29 cellular contexts compared by ENCODE assay signal in genomic region chr5:9737265-9737664, GRCh38.
"Had no signal": no experiment of that assay in that cellular context is flagged by ENCODE, and none has a peak within 500 bp of the region (broad histone marks: within the 10 kb centered on the region; RNA-seq: fewer than 3 reads in every experiment).

No MANE protein-coding gene starts in this region.

- H3K4me1 Mint-ChIP-seq: naive thymus-derived CD8-positive, alpha-beta T cell; stimulated activated effector memory CD8-positive, alpha-beta T cell treated with anti-CD3 and anti-CD28 coated beads, Interleukin-12 subunit alpha, Interleukin-12 subunit beta, amount 100 ng/mL, for 72 hours; stimulated activated naive B cell treated with anti-CD40 and anti-IgM and Interleukin-4, amounts not matched to agents 10 μg/mL and 1 μg/mL and 100 μg/mL, for 72 hours had no signal

- H3K9ac ChIP-seq: neural progenitor cell, parathyroid adenoma had no signal

- H3K27ac Mint-ChIP-seq: naive thymus-derived CD8-positive, alpha-beta T cell; natural killer cell treated with Interleukin-12 subunit alpha and Interleukin-12 subunit beta and Interleukin-15 and Interleukin-18, amount 100 ng/mL, for 72 hours; nephron progenitor cell; neural progenitor cell; progenitor cell of endocrine pancreas; stimulated activated effector memory CD8-positive, alpha-beta T cell treated with anti-CD3 and anti-CD28 coated beads, Interleukin-12 subunit alpha, Interleukin-12 subunit beta, amount 100 ng/mL, for 72 hours; stimulated activated naive B cell treated with anti-CD40 and anti-IgM and Interleukin-4, amounts not matched to agents 10 μg/mL and 1 μg/mL and 100 μg/mL, for 72 hours; stimulated activated naive CD8-positive, alpha-beta T cell treated with anti-CD3 and anti-CD28 coated beads, Interleukin-15, Interleukin-2, amounts not matched to agents 100 ng/mL and 50 ng/mL, for 24 hours had no signal

- ATAC-seq: naive thymus-derived CD8-positive, alpha-beta T cell; natural killer cell treated with Interleukin-12 subunit alpha and Interleukin-12 subunit beta and Interleukin-15 and Interleukin-18, amount 100 ng/mL, for 72 hours; psoas muscle; right cardiac atrium; right lobe of liver; stimulated activated effector memory CD8-positive, alpha-beta T cell treated with anti-CD3 and anti-CD28 coated beads, Interleukin-12 subunit alpha, Interleukin-12 subunit beta, amount 100 ng/mL, for 72 hours; stimulated activated naive B cell treated with anti-CD40 and anti-IgM and Interleukin-4, amounts not matched to agents 10 μg/mL and 1 μg/mL and 100 μg/mL, for 72 hours had no signal

- DNase-seq: naive thymus-derived CD8-positive, alpha-beta T cell; nephron progenitor cell; occipital lobe; ovary; posterior cingulate gyrus; psoas muscle; right cardiac atrium; right lobe of liver; sigmoid colon; small intestine; stimulated activated CD4-positive, alpha-beta T cell treated with anti-CD3 and anti-CD28 coated beads, Interleukin-15, amount 100 ng/mL, for 24 hours; stimulated activated CD4-positive, alpha-beta T cell treated with anti-CD3 and anti-CD28 coated beads, Interleukin-2, amount 100 ng/mL, for 24 hours; stimulated activated CD4-positive, alpha-beta T cell treated with anti-CD3 and anti-CD28 coated beads, Interleukin-2, amount 100 ng/mL, for 48 hours; stimulated activated CD4-positive, alpha-beta T cell treated with anti-CD3 and anti-CD28 coated beads, Interleukin-4, amount 100 ng/mL, for 24 hours; stimulated activated naive B cell treated with anti-CD40 and anti-IgM and Interleukin-4, amounts not matched to agents 10 μg/mL and 1 μg/mL and 100 μg/mL, for 72 hours; stimulated activated naive CD4-positive, alpha-beta T cell treated with Interleukin-2 at 50 U/mL for 16 hours; stomach; thyroid gland; trophoblast cell; upper lobe of left lung had no signal

- H3K79me2 ChIP-seq: parathyroid adenoma had no signal

- H3K27ac ChIP-seq: neural progenitor cell, ovary, parathyroid adenoma, psoas muscle, right lobe of liver, sigmoid colon, stomach, thoracic aorta, thyroid gland, tibial nerve, upper lobe of left lung, vagina had no signal

- H3K27me3 ChIP-seq: neural progenitor cell, ovary, right lobe of liver, sigmoid colon, stomach, thyroid gland, tibial nerve, upper lobe of left lung, vagina had no signal

- H3K4me3 ChIP-seq: neural progenitor cell, ovary, psoas muscle, right lobe of liver, sigmoid colon, stomach, thoracic aorta, thyroid gland, tibial nerve, upper lobe of left lung, vagina had no signal

- H3K4me2 ChIP-seq: neural progenitor cell had no signal

- H3K36me3 ChIP-seq: neural progenitor cell, ovary, right lobe of liver, sigmoid colon, stomach, thoracic aorta, thyroid gland, tibial nerve, upper lobe of left lung, vagina had no signal

- H3K9me3 Mint-ChIP-seq: nephron progenitor cell; neural progenitor cell; stimulated activated naive CD8-positive, alpha-beta T cell treated with anti-CD3 and anti-CD28 coated beads, Interleukin-15, Interleukin-2, amounts not matched to agents 100 ng/mL and 50 ng/mL, for 24 hours had no signal

- H3K4me1 ChIP-seq: parathyroid adenoma, psoas muscle, right lobe of liver, sigmoid colon, stomach, thyroid gland, tibial nerve, upper lobe of left lung, vagina had no signal

- H3K27me3 Mint-ChIP-seq: natural killer cell treated with Interleukin-12 subunit alpha and Interleukin-12 subunit beta and Interleukin-15 and Interleukin-18, amount 100 ng/mL, for 72 hours; stimulated activated naive B cell treated with anti-CD40 and anti-IgM and Interleukin-4, amounts not matched to agents 10 μg/mL and 1 μg/mL and 100 μg/mL, for 72 hours; stimulated activated naive CD8-positive, alpha-beta T cell treated with anti-CD3 and anti-CD28 coated beads, Interleukin-15, Interleukin-2, amounts not matched to agents 100 ng/mL and 50 ng/mL, for 24 hours had no signal

- H3K4me3 Mint-ChIP-seq: naive thymus-derived CD8-positive, alpha-beta T cell; natural killer cell treated with Interleukin-12 subunit alpha and Interleukin-12 subunit beta and Interleukin-15 and Interleukin-18, amount 100 ng/mL, for 72 hours; nephron progenitor cell; neural progenitor cell; stimulated activated effector memory CD8-positive, alpha-beta T cell treated with anti-CD3 and anti-CD28 coated beads, Interleukin-12 subunit alpha, Interleukin-12 subunit beta, amount 100 ng/mL, for 72 hours; stimulated activated naive B cell treated with anti-CD40 and anti-IgM and Interleukin-4, amounts not matched to agents 10 μg/mL and 1 μg/mL and 100 μg/mL, for 72 hours; stimulated activated naive CD8-positive, alpha-beta T cell treated with anti-CD3 and anti-CD28 coated beads, Interleukin-15, Interleukin-2, amounts not matched to agents 100 ng/mL and 50 ng/mL, for 24 hours had no signal

- H3K36me3 Mint-ChIP-seq: naive thymus-derived CD8-positive, alpha-beta T cell; natural killer cell treated with Interleukin-12 subunit alpha and Interleukin-12 subunit beta and Interleukin-15 and Interleukin-18, amount 100 ng/mL, for 72 hours; neural progenitor cell; stimulated activated effector memory CD8-positive, alpha-beta T cell treated with anti-CD3 and anti-CD28 coated beads, Interleukin-12 subunit alpha, Interleukin-12 subunit beta, amount 100 ng/mL, for 72 hours; stimulated activated naive B cell treated with anti-CD40 and anti-IgM and Interleukin-4, amounts not matched to agents 10 μg/mL and 1 μg/mL and 100 μg/mL, for 72 hours had no signal
